In the genomic region with DNA sequence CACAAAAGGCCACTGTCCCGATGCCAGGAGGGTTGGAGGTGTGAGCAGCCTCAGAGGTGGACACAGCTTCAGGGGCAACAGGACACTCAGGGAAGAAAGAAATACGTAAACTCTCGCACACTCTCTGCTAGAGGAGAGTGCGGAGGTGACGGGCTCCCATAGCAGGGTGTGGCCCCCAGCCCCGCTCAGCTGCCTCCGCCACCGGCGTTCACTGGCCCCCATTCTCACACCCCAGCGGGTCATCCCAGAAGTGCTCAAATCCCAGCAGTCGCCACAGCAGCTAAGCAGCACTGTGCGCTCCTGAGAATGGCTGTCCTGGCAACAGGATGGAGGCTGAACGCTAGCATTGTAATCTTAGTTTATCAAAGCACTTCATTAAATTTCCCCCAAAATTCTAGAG, we compare ENCODE assay signal across 1 cellular context.
TF ChIP-seq lines count a peak whose summit lies in the region.

No MANE protein-coding gene starts in this region.

TF ChIP-seq in H1, 55 proteins besides CTCF, POLR2A, EP300 and RAD21:
- TF ChIP-seq SUZ12 (IDR thresholded peaks at IDR 0.05; ENCODE audit: low read length) (no peak), RBBP5 (IDR thresholded peaks at IDR 0.05; ENCODE audit: borderline replicate concordance, low read depth, low read length) (no peak)
